In the genomic region with DNA sequence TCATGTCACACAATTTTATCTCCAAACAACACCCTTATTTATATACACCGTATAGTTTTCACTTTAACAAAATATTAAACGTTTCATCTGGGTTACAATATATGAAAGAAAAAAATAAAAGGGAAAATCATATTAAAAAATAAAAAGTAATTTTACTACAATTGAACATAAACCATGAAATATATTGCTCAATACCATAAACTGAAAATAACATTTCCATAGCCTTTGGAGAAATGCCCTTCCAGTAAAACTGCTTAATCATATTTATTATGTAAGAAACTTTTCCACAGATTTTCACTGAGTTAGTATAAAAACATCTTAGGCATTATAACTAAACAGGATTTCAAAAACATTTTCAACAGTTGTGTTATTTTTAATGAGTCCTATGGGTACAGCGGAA, we compare ENCODE assay signal across 36 cellular contexts. TPM values are rescaled to one million over a fixed set of nuclear protein-coding genes. Genes with fewer than 3 reads are reported as not detected.
"Had no signal": no experiment of that assay in that cellular context is flagged by ENCODE, and none has a peak within 500 bp of the region (broad histone marks: within the 10 kb centered on the region; RNA-seq: fewer than 3 reads in every experiment).

No MANE protein-coding gene starts in this region.

- H3K4me3 Mint-ChIP-seq: activated CD8-positive, alpha-beta memory T cell treated with anti-CD3 and anti-CD28 coated beads, Interleukin-2, amount 10 ng/mL, durations not matched to agents 7 days and 5 days; activated naive CD8-positive, alpha-beta T cell treated with anti-CD3 and anti-CD28 coated beads for 36 hours had no signal

- H3K27ac ChIP-seq: ascending aorta, cardiac muscle cell, PC-9, RWPE1, WERI-Rb-1 had no signal

- H3K4me1 ChIP-seq: ascending aorta had no signal

- FAIRE-seq: RCC 7860 had no signal

- H3K27me3 ChIP-seq: ascending aorta, cardiac muscle cell had no signal

- H3K36me3 ChIP-seq: cardiac muscle cell had no signal

- H3K27ac Mint-ChIP-seq: activated CD4-positive, alpha-beta memory T cell treated with anti-CD3 and anti-CD28 coated beads, Interleukin-2, amount 10 ng/mL, durations not matched to agents 7 days and 5 days; activated CD8-positive, alpha-beta memory T cell treated with anti-CD3 and anti-CD28 coated beads, Interleukin-2, amount 10 ng/mL, durations not matched to agents 7 days and 5 days; activated naive CD4-positive, alpha-beta T cell treated with anti-CD3 and anti-CD28 coated beads, Interleukin-2, amount 10 ng/mL, durations not matched to agents 7 days and 5 days; activated naive CD8-positive, alpha-beta T cell treated with anti-CD3 and anti-CD28 coated beads for 36 hours; T-cell had no signal

- H3K4me3 ChIP-seq: cardiac muscle cell, PC-9 had no signal

- H3K27me3 Mint-ChIP-seq: activated CD4-positive, alpha-beta memory T cell treated with anti-CD3 and anti-CD28 coated beads, Interleukin-2, amount 10 ng/mL, durations not matched to agents 7 days and 5 days; activated CD8-positive, alpha-beta memory T cell treated with anti-CD3 and anti-CD28 coated beads, Interleukin-2, amount 10 ng/mL, durations not matched to agents 7 days and 5 days; activated naive CD4-positive, alpha-beta T cell treated with anti-CD3 and anti-CD28 coated beads, Interleukin-2, amount 10 ng/mL, durations not matched to agents 7 days and 5 days; activated naive CD8-positive, alpha-beta T cell treated with anti-CD3 and anti-CD28 coated beads for 36 hours; T-cell had no signal

- ATAC-seq: activated CD8-positive, alpha-beta memory T cell treated with anti-CD3 and anti-CD28 coated beads, Interleukin-2, amount 10 ng/mL, durations not matched to agents 7 days and 5 days; Right ventricle myocardium inferior; SK-N-SH treated with all-trans-retinoic acid at 6 μM for 48 hours; T-cell had no signal

- H3K4me2 ChIP-seq: PC-9 had no signal

- DNase-seq: activated CD4-positive, alpha-beta memory T cell treated with anti-CD3 and anti-CD28 coated beads, Interleukin-2, amount 10 ng/mL, durations not matched to agents 7 days and 5 days; activated CD4-positive, alpha-beta T cell treated with anti-CD3 and anti-CD28 coated beads for 1 hour; activated CD4-positive, alpha-beta T cell treated with anti-CD3 and anti-CD28 coated beads for 48 hours; activated CD4-positive, CD25-positive, alpha-beta regulatory T cell; activated CD8-positive, alpha-beta memory T cell treated with anti-CD3 and anti-CD28 coated beads for 24 hours; activated CD8-positive, alpha-beta memory T cell treated with anti-CD3 and anti-CD28 coated beads, Interleukin-2, amount 10 ng/mL, durations not matched to agents 7 days and 5 days; activated CD8-positive, alpha-beta memory T cell treated with anti-CD3 and anti-CD28 coated beads, Interleukin-2, amount 50 U/mL, for 48 hours; activated effector memory CD4-positive, alpha-beta T cell treated with Interleukin-2 at 50 U/mL for 16 hours; activated naive CD4-positive, alpha-beta T cell treated with anti-CD3 and anti-CD28 coated beads, Interleukin-2, amount 10 ng/mL, durations not matched to agents 7 days and 5 days; activated naive CD8-positive, alpha-beta T cell treated with anti-CD3 and anti-CD28 coated beads for 36 hours; activated T-cell treated with anti-CD3 and anti-CD28 coated beads, Interleukin-2, amount 50 U/mL, for 48 hours; amygdala; NCI-H1092 treated with DMSO at 0.1 percent for 48 hours; NCI-H1417; NCI-H146; NCI-H187; NCI-H2029 treated with DMSO at 0.1 percent for 48 hours; NCI-H2107; NCI-H2171; NCI-H510A; NCI-H526; NCI-H748 treated with DMSO at 0.1 percent for 48 hours; NK-92 treated with Interleukin-12 subunit alpha and Interleukin-12 subunit beta, amount 100 ng/mL, for 24 hours; PC-9; SIG-M5; T-cell; T-helper 2 cell; T-helper 9 cell; WERI-Rb-1 had no signal

RNA-seq across cellular contexts. Expression of gene ZNF665, which starts 32.8 kb away (rescaled TPM):
- total RNA-seq: ascending aorta, SK-MEL-5 had no signal
